In the genomic region with DNA sequence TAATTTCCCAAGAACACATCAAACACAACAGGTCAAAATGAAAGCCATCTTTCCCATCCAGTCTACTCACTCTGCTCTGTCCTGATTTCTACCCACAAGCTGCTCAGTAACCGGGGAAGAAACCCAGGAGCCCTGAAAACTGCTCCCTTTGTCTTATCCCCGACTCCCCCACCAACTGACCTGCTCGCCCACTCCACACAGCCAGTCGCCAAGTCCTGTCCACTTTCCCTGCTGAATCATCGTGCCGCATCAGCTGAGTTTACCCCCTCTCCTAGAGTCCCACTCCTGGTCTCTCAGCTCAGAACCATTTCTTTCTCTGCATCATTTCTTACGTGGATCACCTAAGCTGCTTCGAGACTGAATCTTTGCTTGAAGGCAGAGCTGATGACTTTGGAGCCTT, we compare ENCODE assay signal across 32 cellular contexts. TPM values are rescaled to one million over a fixed set of nuclear protein-coding genes. Genes with fewer than 3 reads are reported as not detected.
"Had no signal": no experiment of that assay in that cellular context is flagged by ENCODE, and none has a peak within 500 bp of the region (broad histone marks: within the 10 kb centered on the region; RNA-seq: fewer than 3 reads in every experiment).

No MANE protein-coding gene starts in this region.

- H3K36me3 Mint-ChIP-seq: activated naive CD4-positive, alpha-beta T cell treated with anti-CD3 and anti-CD28 coated beads, Interleukin-2, amount 10 ng/mL, durations not matched to agents 7 days and 5 days; activated naive CD4-positive, alpha-beta T cell treated with anti-CD3 and anti-CD28 coated beads, Interleukin-2, amount 50 U/mL, for 72 hours; activated naive CD8-positive, alpha-beta T cell treated with anti-CD3 and anti-CD28 coated beads, Interleukin-2, amount 10 ng/mL, durations not matched to agents 7 days and 5 days; brain had no signal

- H3K4me3 Mint-ChIP-seq: activated B cell treated with CpG ODN at 0.5 μM for 24 hours; activated CD8-positive, alpha-beta T cell treated with anti-CD3 and anti-CD28 coated beads for 36 hours; activated naive CD4-positive, alpha-beta T cell treated with anti-CD3 and anti-CD28 coated beads, Interleukin-2, amount 10 ng/mL, durations not matched to agents 7 days and 5 days; activated naive CD8-positive, alpha-beta T cell treated with anti-CD3 and anti-CD28 coated beads, Interleukin-2, amount 10 ng/mL, durations not matched to agents 7 days and 5 days; activated T-cell treated with anti-CD3 and anti-CD28 coated beads, Interleukin-2, amount 50 U/mL, for 24 hours; activated T-cell treated with anti-CD3 and anti-CD28 coated beads, Interleukin-2, amount 50 U/mL, for 72 hours; brain had no signal

- H3K9me3 Mint-ChIP-seq: activated B cell treated with CpG ODN at 0.5 μM for 24 hours; activated CD8-positive, alpha-beta T cell treated with anti-CD3 and anti-CD28 coated beads for 36 hours; activated naive CD4-positive, alpha-beta T cell treated with anti-CD3 and anti-CD28 coated beads, Interleukin-2, amount 10 ng/mL, durations not matched to agents 7 days and 5 days; activated naive CD4-positive, alpha-beta T cell treated with anti-CD3 and anti-CD28 coated beads, Interleukin-2, amount 50 U/mL, for 72 hours; activated naive CD8-positive, alpha-beta T cell treated with anti-CD3 and anti-CD28 coated beads, Interleukin-2, amount 10 ng/mL, durations not matched to agents 7 days and 5 days; activated T-cell treated with anti-CD3 and anti-CD28 coated beads, Interleukin-2, amount 50 U/mL, for 24 hours; activated T-cell treated with anti-CD3 and anti-CD28 coated beads, Interleukin-2, amount 50 U/mL, for 72 hours had no signal

- H3K4me1 Mint-ChIP-seq: activated naive CD4-positive, alpha-beta T cell treated with anti-CD3 and anti-CD28 coated beads, Interleukin-2, amount 10 ng/mL, durations not matched to agents 7 days and 5 days; activated naive CD8-positive, alpha-beta T cell treated with anti-CD3 and anti-CD28 coated beads, Interleukin-2, amount 10 ng/mL, durations not matched to agents 7 days and 5 days; brain had no signal

- H3K27ac Mint-ChIP-seq: activated B cell treated with CpG ODN at 0.5 μM for 24 hours; activated CD8-positive, alpha-beta T cell treated with anti-CD3 and anti-CD28 coated beads for 36 hours; activated naive CD4-positive, alpha-beta T cell treated with anti-CD3 and anti-CD28 coated beads, Interleukin-2, amount 10 ng/mL, durations not matched to agents 7 days and 5 days; activated naive CD4-positive, alpha-beta T cell treated with anti-CD3 and anti-CD28 coated beads, Interleukin-2, amount 50 U/mL, for 72 hours; activated naive CD8-positive, alpha-beta T cell treated with anti-CD3 and anti-CD28 coated beads, Interleukin-2, amount 10 ng/mL, durations not matched to agents 7 days and 5 days; activated T-cell treated with anti-CD3 and anti-CD28 coated beads, Interleukin-2, amount 50 U/mL, for 24 hours; activated T-cell treated with anti-CD3 and anti-CD28 coated beads, Interleukin-2, amount 50 U/mL, for 72 hours had no signal

- H3K4me1 ChIP-seq: ascending aorta, breast epithelium, colonic mucosa, esophagus muscularis mucosa, foreskin keratinocyte, gastrocnemius medialis had no signal

- H3K27me3 ChIP-seq: ascending aorta, breast epithelium, cardiac muscle cell, colonic mucosa, esophagus muscularis mucosa, gastrocnemius medialis, heart left ventricle had no signal

- DNase-seq: activated B cell treated with CpG ODN at 0.5 μM for 24 hours; activated CD4-positive, alpha-beta T cell treated with anti-CD3 and anti-CD28 coated beads for 48 hours; activated CD4-positive, alpha-beta T cell treated with anti-CD3 and anti-CD28 coated beads, Interleukin-2, amount 50 U/mL, for 1 hour; activated CD4-positive, alpha-beta T cell treated with anti-CD3 and anti-CD28 coated beads, Interleukin-2, amount 50 U/mL, for 48 hours; activated CD8-positive, alpha-beta memory T cell treated with anti-CD3 and anti-CD28 coated beads for 24 hours; activated CD8-positive, alpha-beta T cell treated with anti-CD3 and anti-CD28 coated beads for 36 hours; activated gamma-delta T cell; activated naive CD4-positive, alpha-beta T cell; activated naive CD4-positive, alpha-beta T cell treated with anti-CD3 and anti-CD28 coated beads, Interleukin-2, amount 10 ng/mL, durations not matched to agents 7 days and 5 days; activated naive CD8-positive, alpha-beta T cell treated with anti-CD3 and anti-CD28 coated beads, Interleukin-2, amount 10 ng/mL, durations not matched to agents 7 days and 5 days; activated T-cell treated with anti-CD3 and anti-CD28 coated beads for 4 hours; activated T-cell treated with anti-CD3 and anti-CD28 coated beads, Interleukin-2, amount 50 U/mL, for 24 hours; activated T-cell treated with anti-CD3 and anti-CD28 coated beads, Interleukin-2, amount 50 U/mL, for 72 hours; central memory CD4-positive, alpha-beta T cell; cerebellar nuclear complex; colonic mucosa; effector CD8-positive, alpha-beta T cell; erythroblast; foreskin keratinocyte; gastrocnemius medialis; glutamatergic neuron; heart left ventricle; T-helper 2 cell; WERI-Rb-1 had no signal

- ATAC-seq: activated CD4-positive, CD25-positive, alpha-beta regulatory T cell treated with anti-CD3 and anti-CD28 coated beads, Interleukin-2, amount 50 U/mL, for 24 hours; activated CD8-positive, alpha-beta T cell treated with anti-CD3 and anti-CD28 coated beads for 36 hours; activated naive CD4-positive, alpha-beta T cell treated with anti-CD3 and anti-CD28 coated beads, Interleukin-2, amount 50 U/mL, for 72 hours; activated T-cell treated with anti-CD3 and anti-CD28 coated beads, Interleukin-2, amount 50 U/mL, for 72 hours; foreskin keratinocyte; gastrocnemius medialis; heart left ventricle had no signal

- H3K27ac ChIP-seq: ascending aorta, breast epithelium, cardiac muscle cell, colonic mucosa, esophagus muscularis mucosa, foreskin keratinocyte, gastrocnemius medialis, heart left ventricle, WERI-Rb-1 had no signal

- H3K4me3 ChIP-seq: ascending aorta, breast epithelium, cardiac muscle cell, colonic mucosa, esophagus muscularis mucosa, gastrocnemius medialis, heart left ventricle had no signal

- H3K36me3 ChIP-seq: ascending aorta, breast epithelium, cardiac muscle cell, colonic mucosa, esophagus muscularis mucosa, gastrocnemius medialis, heart left ventricle, WERI-Rb-1 had no signal

- H3K9me3 ChIP-seq: ascending aorta, breast epithelium, colonic mucosa, esophagus muscularis mucosa, gastrocnemius medialis, heart left ventricle had no signal

RNA-seq across cellular contexts. Expression of a gene that starts 42.7 kb away (rescaled TPM):
- total RNA-seq: activated B cell treated with CpG ODN at 0.5 μM for 24 hours, cardiac muscle cell, dermis microvascular lymphatic vessel endothelial cell had no signal
- polyA plus RNA-seq: cardiac muscle cell had no signal
